In genomic region chr20:37298190-37298939, GRCh38 we compare ENCODE assay signal across 1 cellular context.
A peak's percentile ranks its signal among the peaks of the same experiment; 100 is the strongest.
TF ChIP-seq lines count a peak whose summit lies in the region.

No MANE protein-coding gene starts in this region.

TF ChIP-seq in GM12878, 131 proteins besides CTCF, POLR2A, EP300 and RAD21:
- TF ChIP-seq MEF2B (IDR thresholded peaks at IDR 0.05; ENCODE audit: partially characterized antibody, poor library complexity, severe bottlenecking): peak; percentile 50
- TF ChIP-seq GABPA (IDR thresholded peaks at IDR 0.05; ENCODE audit: low read depth): 0 out of 2 replicates have a peak, but pooled peaks have one; percentile 21
- peak; percentile 57 for TF ChIP-seq NFIC (IDR thresholded peaks at IDR 0.05; ENCODE audit: low read depth, low read length)
- 0 out of 4 replicates have a peak, but pooled peaks of 1 of the 2 experiments have one; percentile 15 for TF ChIP-seq IKZF2 (IDR thresholded peaks at IDR 0.05)
- TF ChIP-seq MEF2A (IDR thresholded peaks at IDR 0.05; ENCODE audit: insufficient read depth, low read depth, low read length): peak; percentile 34; the same call in 1 of the 2 replicates
- TF ChIP-seq ATF2 (IDR thresholded peaks at IDR 0.05; ENCODE audit: low read length): peak; percentile 25; the same call in 1 of the 2 replicates
- peak; percentile 72 for TF ChIP-seq RUNX3 (IDR thresholded peaks at IDR 0.05; ENCODE audit: low read length)
- no peak; the same call in 1 of the 2 replicates for TF ChIP-seq MTA3 (IDR thresholded peaks at IDR 0.05; ENCODE audit: borderline replicate concordance, low read length)
- TF ChIP-seq IKZF1 (conservative IDR thresholded peaks at IDR 0.05): no peak
